In the genomic region with DNA sequence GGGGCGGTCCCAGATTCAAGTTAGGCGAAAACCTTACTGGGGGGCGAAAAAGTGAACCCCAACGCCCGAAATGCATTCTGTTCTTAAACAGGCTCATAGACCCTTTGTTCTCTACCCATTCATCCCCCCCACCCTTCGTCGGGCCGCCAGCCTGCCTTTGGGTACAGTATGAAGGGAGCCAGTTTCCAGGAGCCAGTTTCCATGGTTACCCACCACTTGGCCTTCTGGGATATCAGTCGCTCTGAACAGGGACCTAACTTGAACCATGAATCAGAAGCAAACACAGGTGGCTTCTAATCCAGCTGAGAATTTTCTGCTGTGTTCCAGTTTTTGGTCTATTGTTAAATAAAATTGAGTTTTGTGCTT, we compare ENCODE assay signal across 8 cellular contexts. TPM values are rescaled to one million over a fixed set of nuclear protein-coding genes. Genes with fewer than 3 reads are reported as not detected.
DNase-seq lines count a peak whose midpoint lies in the region; ATAC-seq, FAIRE-seq and TF ChIP-seq lines count a peak whose summit lies in the region.

No MANE protein-coding gene starts in this region.

- no peaks in the 10 kb centered on the region for H3K9me2 ChIP-seq in GM23248 (ENCODE audit: insufficient read depth)

- peaks cover 7% of the 10 kb centered on the region for H3F3A ChIP-seq in GM23248 (ENCODE audit: insufficient read depth)

- WGBS in GM23248 (ENCODE audit: low coverage in 1 of 2, low lambda C conversion rate in 2 of 2, missing lambda C conversion rate in 2 of 2), 2 experiments = 3 to 7% methylated on average over 8 to 9 of the region's 9 CpGs

- peak overlapping the region; percentile 100 for H3K4me3 ChIP-seq in GM23248

- no peak for TF ChIP-seq CTCF in D721Med (IDR thresholded peaks at IDR 0.05; ENCODE audit: insufficient read depth, missing control alignments)

- intact Hi-C loops in left ventricle myocardium superior (cut with micrococcal nuclease) (no loop called here), posterior cingulate gyrus (cut with DNase I) (loop anchor here (5.0 kb wide), 1 partner anchor 51 kb away; the partner anchor contains the start of gene CLTC)

- peak overlapping the region; percentile 99 for H2AFZ ChIP-seq in GM23248

- no peaks in the 10 kb centered on the region for H3K36me3 ChIP-seq in GM23248 (ENCODE audit: low read depth)

- no peaks in the 10 kb centered on the region for H3K9me3 ChIP-seq in GM23248 (ENCODE audit: low read depth)

- no peaks in the 10 kb centered on the region for H3K27me3 ChIP-seq in GM23248 (replicated peaks; ENCODE audit: insufficient read depth)

- H4K20me1 ChIP-seq in GM23248 (ENCODE audit: insufficient read depth) = no peaks in the 10 kb centered on the region

- H3K27ac ChIP-seq in GM23248 = peak overlapping the region; percentile 73

- peaks cover 5% of the 10 kb centered on the region for H3K4me1 ChIP-seq in GM23248 (ENCODE audit: insufficient read depth)

- peak overlapping the region; percentile 74 for H3K4me2 ChIP-seq in GM23248 (ENCODE audit: unreplicated experiment)

- H3K79me2 ChIP-seq in GM23248 (ENCODE audit: insufficient read depth) = peaks cover 35% of the 10 kb centered on the region

- peak overlapping the region; percentile 92 for H3K9ac ChIP-seq in GM23248

- DNase-seq in D721Med (ENCODE audit: insufficient read length, low spot score) (peak; percentile 41), GM23248 (peak; percentile 91), MV-4-11 (lab: John Stamatoyannopoulos, UW) (peak; percentile 57), T follicular helper cell (ENCODE audit: low read depth) (peak; percentile 44), amniotic stem cell (lab: John Stamatoyannopoulos, UW) (peak; percentile 43), left ventricle myocardium superior (peak; percentile 51), posterior cingulate gyrus (peak in 9 of 10 donors; percentile 35 to 92 (median 50)), urothelium cell line (ENCODE audit: low spot score) (peak; percentile 94)

- FAIRE-seq in D721Med (lab: Jason Lieb, UNC) (no peak), urothelium cell line (lab: Jason Lieb, UNC) (no peak)

- peak; percentile 77 for ATAC-seq in left ventricle myocardium superior

- in situ Hi-C loops in GM23248 (cut with MboI) = no loop called here

RNA-seq across cellular contexts. Expression of gene DHX40, which starts 0.5 kb away (rescaled TPM):
- total RNA-seq in GM23248 (2014; rRNA removed; shearing (Covaris generic)) = 68.5 and 76.1 TPM in 2 replicates
- 17.9 and 18.9 TPM in 2 replicates for polyA plus RNA-seq in GM23248 (2016; fragmentation: Nextera tagmentation; extraction: Ambion mirVana)
- 20.9 TPM for total RNA-seq in left ventricle myocardium superior

RNA-seq across cellular contexts. Expression of gene CLTC, which starts 53.8 kb away (rescaled TPM):
- 343 and 439 TPM in 2 replicates for total RNA-seq in GM23248 (2014; rRNA removed; shearing (Covaris generic))
- 162 and 169 TPM in 2 replicates for polyA plus RNA-seq in GM23248 (2016; fragmentation: Nextera tagmentation; extraction: Ambion mirVana)
- 143 TPM for total RNA-seq in left ventricle myocardium superior

Comparison
In these comparisons a context has a peak if more than half of its experiments do, and no peak if none do; other contexts are left out.
1. Peak in every context shown above with its lines: DNase-seq, ATAC-seq, H3K4me3 ChIP-seq and H3K27ac ChIP-seq.
2. DNase-seq: peak in every context shown above with its lines; median percentile 94 in urothelium cell line; 91 in GM23248; 57 in MV-4-11; 51 in left ventricle myocardium superior; 50 in posterior cingulate gyrus; 44 in T follicular helper cell; 43 in amniotic stem cell; 41 in D721Med.